ENCODE assay signal across 25 cellular contexts in the genomic region with DNA sequence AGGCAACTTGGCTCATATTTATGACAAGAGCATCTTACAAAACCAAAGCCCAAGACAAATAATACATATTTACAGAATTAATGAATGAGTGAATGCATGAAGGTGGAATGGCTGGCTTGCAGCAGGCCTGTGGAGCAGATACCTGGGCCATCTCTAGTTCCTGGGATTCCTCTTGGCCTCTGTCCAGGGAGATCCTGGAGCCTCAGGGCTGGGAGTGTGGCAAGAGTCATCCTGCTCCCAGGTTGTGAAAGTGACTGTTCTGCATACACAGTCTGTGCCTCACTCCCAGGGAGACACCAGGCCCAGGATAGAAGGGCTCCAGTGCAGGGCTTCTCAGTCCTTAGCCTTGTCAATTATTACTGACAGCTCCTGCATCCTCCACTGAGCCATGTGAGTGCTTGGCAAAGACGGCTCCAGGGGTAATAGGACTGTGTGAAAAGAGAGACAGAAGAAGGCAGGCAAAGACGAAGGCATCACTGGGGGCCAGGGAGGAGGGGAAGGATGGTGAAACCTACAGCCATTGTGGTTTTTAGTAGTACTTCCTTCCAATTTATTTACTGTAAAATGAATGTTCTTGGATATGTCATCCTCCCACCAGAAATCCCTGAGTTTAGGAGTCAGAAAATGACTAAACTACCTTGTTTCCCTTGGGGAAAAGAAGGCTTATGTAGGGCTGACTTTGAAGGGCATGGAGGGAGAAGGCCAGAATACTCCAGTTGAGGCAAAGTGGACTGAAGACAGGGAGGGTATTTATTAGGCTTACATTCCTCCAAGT. TPM values are rescaled to one million over a fixed set of nuclear protein-coding genes. Genes with fewer than 3 reads are reported as not detected.
"Had no signal": no experiment of that assay in that cellular context is flagged by ENCODE, and none has a peak within 500 bp of the region (broad histone marks: within the 10 kb centered on the region; RNA-seq: fewer than 3 reads in every experiment).

No MANE protein-coding gene starts in this region.

- H3K27me3 ChIP-seq: brain microvascular endothelial cell, esophagus muscularis mucosa had no signal

- DNase-seq: activated CD4-positive, alpha-beta memory T cell treated with anti-CD3 and anti-CD28 coated beads, Interleukin-2, amount 10 ng/mL, durations not matched to agents 7 days and 5 days; activated CD4-positive, alpha-beta T cell treated with anti-CD3 and anti-CD28 coated beads for 48 hours; activated CD4-positive, CD25-positive, alpha-beta regulatory T cell; activated naive CD4-positive, alpha-beta T cell treated with anti-CD3 and anti-CD28 coated beads, Interleukin-2, amount 10 ng/mL, durations not matched to agents 7 days and 5 days; activated naive CD8-positive, alpha-beta T cell treated with anti-CD3 and anti-CD28 coated beads, Interleukin-2, amount 50 U/mL, for 24 hours; activated T-cell treated with anti-CD3 and anti-CD28 coated beads, Interleukin-2, amount 50 U/mL, for 24 hours; aorta; brain microvascular endothelial cell; foreskin melanocyte; hypothalamus; kidney; left lung; midbrain; occipital lobe; posterior cingulate gyrus; stimulated activated CD8-positive, alpha-beta memory T cell treated with anti-CD3 and anti-CD28 coated beads, Interleukin-4, amount 100 ng/mL, for 48 hours; stimulated activated naive CD4-positive, alpha-beta T cell had no signal

- ATAC-seq: activated naive CD8-positive, alpha-beta T cell treated with anti-CD3 and anti-CD28 coated beads, Interleukin-2, amount 50 U/mL, for 24 hours; left lung had no signal

- H3K4me1 ChIP-seq: esophagus muscularis mucosa, left lung had no signal

- H3K4me3 Mint-ChIP-seq: activated CD4-positive, alpha-beta memory T cell treated with anti-CD3 and anti-CD28 coated beads, Interleukin-2, amount 10 ng/mL, durations not matched to agents 7 days and 5 days; activated naive CD4-positive, alpha-beta T cell treated with anti-CD3 and anti-CD28 coated beads, Interleukin-2, amount 10 ng/mL, durations not matched to agents 7 days and 5 days; activated naive CD8-positive, alpha-beta T cell treated with anti-CD3 and anti-CD28 coated beads, Interleukin-2, amount 50 U/mL, for 24 hours; activated T-cell treated with anti-CD3 and anti-CD28 coated beads, Interleukin-2, amount 50 U/mL, for 24 hours had no signal

- H3K9me3 ChIP-seq: esophagus muscularis mucosa, left lung had no signal

- H3K9me3 Mint-ChIP-seq: activated CD4-positive, alpha-beta memory T cell treated with anti-CD3 and anti-CD28 coated beads, Interleukin-2, amount 10 ng/mL, durations not matched to agents 7 days and 5 days; activated naive CD4-positive, alpha-beta T cell treated with anti-CD3 and anti-CD28 coated beads, Interleukin-2, amount 10 ng/mL, durations not matched to agents 7 days and 5 days; activated naive CD8-positive, alpha-beta T cell treated with anti-CD3 and anti-CD28 coated beads, Interleukin-2, amount 50 U/mL, for 24 hours; activated T-cell treated with anti-CD3 and anti-CD28 coated beads, Interleukin-2, amount 50 U/mL, for 24 hours had no signal

- H3K27ac Mint-ChIP-seq: activated CD4-positive, alpha-beta memory T cell treated with anti-CD3 and anti-CD28 coated beads, Interleukin-2, amount 10 ng/mL, durations not matched to agents 7 days and 5 days; activated naive CD4-positive, alpha-beta T cell treated with anti-CD3 and anti-CD28 coated beads, Interleukin-2, amount 10 ng/mL, durations not matched to agents 7 days and 5 days; activated naive CD8-positive, alpha-beta T cell treated with anti-CD3 and anti-CD28 coated beads, Interleukin-2, amount 50 U/mL, for 24 hours; activated T-cell treated with anti-CD3 and anti-CD28 coated beads, Interleukin-2, amount 50 U/mL, for 24 hours had no signal

- H3K36me3 Mint-ChIP-seq: activated naive CD4-positive, alpha-beta T cell treated with anti-CD3 and anti-CD28 coated beads, Interleukin-2, amount 10 ng/mL, durations not matched to agents 7 days and 5 days had no signal

- H3K4me1 Mint-ChIP-seq: activated CD4-positive, alpha-beta memory T cell treated with anti-CD3 and anti-CD28 coated beads, Interleukin-2, amount 10 ng/mL, durations not matched to agents 7 days and 5 days; activated naive CD4-positive, alpha-beta T cell treated with anti-CD3 and anti-CD28 coated beads, Interleukin-2, amount 10 ng/mL, durations not matched to agents 7 days and 5 days; activated naive CD8-positive, alpha-beta T cell treated with anti-CD3 and anti-CD28 coated beads, Interleukin-2, amount 50 U/mL, for 24 hours had no signal

- H3K27ac ChIP-seq: brain microvascular endothelial cell, coronary artery, esophagus muscularis mucosa, left lung had no signal

- H3K4me3 ChIP-seq: coronary artery, esophagus muscularis mucosa, left lung had no signal

- FAIRE-seq: endometrium, kidney had no signal

- H3K27me3 Mint-ChIP-seq: activated naive CD4-positive, alpha-beta T cell treated with anti-CD3 and anti-CD28 coated beads, Interleukin-2, amount 10 ng/mL, durations not matched to agents 7 days and 5 days had no signal

- H3K36me3 ChIP-seq: brain microvascular endothelial cell, esophagus muscularis mucosa, left lung had no signal

RNA-seq across cellular contexts. Expression of a gene that starts 14.3 kb away (rescaled TPM):
- total RNA-seq: activated CD4-positive, alpha-beta memory T cell treated with anti-CD3 and anti-CD28 coated beads, Interleukin-2, amount 10 ng/mL, durations not matched to agents 7 days and 5 days; aorta; esophagus muscularis mucosa; kidney; left lung; lung microvascular endothelial cell; occipital lobe; renal cortical epithelial cell; ureter had no signal
- polyA plus RNA-seq: aorta, neural cell had no signal

RNA-seq across cellular contexts. Expression of a gene that starts 31.4 kb away (rescaled TPM):
- total RNA-seq: activated CD4-positive, alpha-beta memory T cell treated with anti-CD3 and anti-CD28 coated beads, Interleukin-2, amount 10 ng/mL, durations not matched to agents 7 days and 5 days; aorta; esophagus muscularis mucosa; kidney; left lung; lung microvascular endothelial cell; occipital lobe; renal cortical epithelial cell; ureter had no signal
- polyA plus RNA-seq: aorta, neural cell had no signal

RNA-seq across cellular contexts. Expression of a gene that starts 35.6 kb away (rescaled TPM):
- total RNA-seq: activated CD4-positive, alpha-beta memory T cell treated with anti-CD3 and anti-CD28 coated beads, Interleukin-2, amount 10 ng/mL, durations not matched to agents 7 days and 5 days; aorta; esophagus muscularis mucosa; kidney; left lung; lung microvascular endothelial cell; occipital lobe; renal cortical epithelial cell; ureter had no signal
- polyA plus RNA-seq: aorta, neural cell, thymus had no signal

RNA-seq across cellular contexts. Expression of a gene that starts 42.5 kb away (rescaled TPM):
- total RNA-seq: activated CD4-positive, alpha-beta memory T cell treated with anti-CD3 and anti-CD28 coated beads, Interleukin-2, amount 10 ng/mL, durations not matched to agents 7 days and 5 days; aorta; esophagus muscularis mucosa; kidney; left lung; lung microvascular endothelial cell; occipital lobe; renal cortical epithelial cell; ureter had no signal
- polyA plus RNA-seq: aorta, neural cell had no signal

RNA-seq across cellular contexts. Expression of a gene that starts 45.4 kb away (rescaled TPM):
- total RNA-seq: activated CD4-positive, alpha-beta memory T cell treated with anti-CD3 and anti-CD28 coated beads, Interleukin-2, amount 10 ng/mL, durations not matched to agents 7 days and 5 days; aorta; esophagus muscularis mucosa; kidney; left lung; lung microvascular endothelial cell; occipital lobe; renal cortical epithelial cell; ureter had no signal
- polyA plus RNA-seq: aorta, neural cell had no signal
